ENCODE assay signal across 8 cellular contexts in the genomic region with DNA sequence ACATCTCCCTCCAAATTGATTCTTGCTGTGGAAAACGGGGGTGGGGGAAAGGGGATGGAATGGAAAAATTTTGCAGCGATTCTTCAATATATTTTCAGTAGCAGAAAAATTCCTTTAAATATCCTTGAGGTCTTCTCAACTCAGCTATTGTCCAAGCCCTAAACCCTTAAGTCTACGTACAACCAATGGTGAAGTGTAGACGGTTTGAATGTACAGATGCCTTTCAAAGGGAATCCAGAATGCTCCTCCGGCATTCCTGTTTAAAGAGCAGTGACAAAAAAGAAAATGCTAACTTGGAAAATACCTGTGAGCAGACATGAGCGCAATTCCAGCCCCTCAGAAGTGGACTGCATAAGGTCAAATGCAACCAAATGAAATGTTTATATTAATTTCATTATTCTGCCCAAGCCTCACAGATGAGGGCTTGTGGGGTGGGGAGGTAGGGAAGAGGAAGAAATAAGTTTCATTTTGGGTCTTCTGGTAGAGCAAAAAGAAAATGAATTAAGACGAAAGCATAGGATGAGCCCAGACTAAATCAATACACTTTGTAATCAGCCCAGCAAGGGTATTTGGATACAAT. TPM values are rescaled to one million over a fixed set of nuclear protein-coding genes. Genes with fewer than 3 reads are reported as not detected.
DNase-seq lines count a peak whose midpoint lies in the region; TF ChIP-seq lines count a peak whose summit lies in the region.

No MANE protein-coding gene starts in this region.

- H3K27me3 ChIP-seq in DOHH2 (ENCODE audit: control insufficient read depth, low read length) (no peaks in the 10 kb centered on the region), esophagus muscularis mucosa (no peaks in the 10 kb centered on the region), parathyroid adenoma (ENCODE audit: control insufficient read depth, insufficient read depth, low read length) (no peaks in the 10 kb centered on the region)

- no peaks in the 10 kb centered on the region for H3K9me3 ChIP-seq in DOHH2 (ENCODE audit: control insufficient read depth, insufficient read depth, low read length)
- no peaks in the 10 kb centered on the region for H3K9me3 ChIP-seq in esophagus muscularis mucosa
- H3K9me3 ChIP-seq in parathyroid adenoma (ENCODE audit: control insufficient read depth, low read length): no peaks in the 10 kb centered on the region

- no peak for TF ChIP-seq EP300 in esophagus muscularis mucosa (IDR thresholded peaks at IDR 0.05)

- WGBS in esophagus muscularis mucosa: 23% methylated on average over 7 of the region's 7 CpGs

- H3K27ac ChIP-seq in DOHH2 (ENCODE audit: low read depth, low read length) (peak overlapping the region; percentile 92), esophagus muscularis mucosa (replicated peaks in 1 of 4) (peak overlapping the region; percentile 96 to 100 (median 98)), parathyroid adenoma (no peak overlapping the region)

- H3K9me2 ChIP-seq in DOHH2 (replicated peaks; ENCODE audit: control insufficient read depth, low read length): no peaks in the 10 kb centered on the region

- intact Hi-C loops in esophagus muscularis mucosa (cut with DNase I): loop anchor here (5.0 to 10.0 kb wide), 7 partner anchors 146 to 866 kb away; no protein-coding TSS in a partner anchor

- H3K36me3 ChIP-seq in DOHH2 (ENCODE audit: control insufficient read depth, low read length): peaks cover 66% of the 10 kb centered on the region
- H3K36me3 ChIP-seq in esophagus muscularis mucosa: peaks cover 0 to 7% (median 0%) of the 10 kb centered on the region in 4 donors
- H3K36me3 ChIP-seq in parathyroid adenoma (ENCODE audit: control insufficient read depth, insufficient read depth, low read length): no peaks in the 10 kb centered on the region

- DNase-seq in OCI-M1 (lab: John Stamatoyannopoulos, UW) (peak; percentile 38), esophagus muscularis mucosa (ENCODE audit: extremely low spot score) (peak; percentile 57), HuH-7.5 (ENCODE audit: low spot score) (no peak), COLO668 (lab: John Stamatoyannopoulos, UW; ENCODE audit: unreplicated experiment) (no peak), NCI-H226 (no peak), hepatic stellate cell (ENCODE audit: low spot score) (no peak)

- no peaks in the 10 kb centered on the region for H4K20me1 ChIP-seq in DOHH2 (ENCODE audit: control insufficient read depth, insufficient read depth, low read depth, low read length)

- H3K79me2 ChIP-seq in DOHH2 (ENCODE audit: control insufficient read depth, low read length) (peaks cover 96% of the 10 kb centered on the region), parathyroid adenoma (no peaks in the 10 kb centered on the region)

- TF ChIP-seq POLR2A in esophagus muscularis mucosa (IDR thresholded peaks at IDR 0.05; ENCODE audit: low read depth): no peak

- H3K4me1 ChIP-seq in DOHH2 (ENCODE audit: control insufficient read depth, low read length) (peaks cover 43% of the 10 kb centered on the region), esophagus muscularis mucosa (peaks cover 11 to 51% (median 43%) of the 10 kb centered on the region in 4 donors), parathyroid adenoma (peaks cover 3% of the 10 kb centered on the region)

- TF ChIP-seq CTCF in DOHH2 (IDR thresholded peaks at IDR 0.05; ENCODE audit: low read depth, low read length, poor library complexity, severe bottlenecking) (no peak), esophagus muscularis mucosa (IDR thresholded peaks at IDR 0.05) (no peak), parathyroid adenoma (IDR thresholded peaks at IDR 0.05) (no peak)

- H2AFZ ChIP-seq in parathyroid adenoma: no peak overlapping the region

- H3K4me3 ChIP-seq in DOHH2 (ENCODE audit: low read length): peak overlapping the region; percentile 81
- peak overlapping the region; percentile 86 to 98 (median 90) for H3K4me3 ChIP-seq in esophagus muscularis mucosa
- H3K4me3 ChIP-seq in parathyroid adenoma (ENCODE audit: low read depth, low read length): peak overlapping the region; percentile 20

- no peak overlapping the region for H3K9ac ChIP-seq in parathyroid adenoma

- peak overlapping the region; percentile 98 for H3K4me2 ChIP-seq in DOHH2 (ENCODE audit: low read length)
- H3K4me2 ChIP-seq in parathyroid adenoma (ENCODE audit: low read length): no peak overlapping the region

- peaks cover 53% of the 10 kb centered on the region for H3F3A ChIP-seq in DOHH2 (ENCODE audit: control insufficient read depth, insufficient read depth)

RNA-seq across cellular contexts. Expression of a gene that starts 2.8 kb away (rescaled TPM):
- total RNA-seq in esophagus muscularis mucosa: 100 to 1,000 TPM; 181 to 225 (median 205) TPM

Comparison
In these comparisons a context has a peak if more than half of its experiments do, and no peak if none do; other contexts are left out.
1. H3K4me3 ChIP-seq: peak in every context shown above with its lines; median percentile 90 in esophagus muscularis mucosa; 81 in DOHH2; 20 in parathyroid adenoma.
2. DNase-seq: peak in OCI-M1 (single experiment) and esophagus muscularis mucosa (single experiment); none in HuH-7.5 (single experiment), COLO668 (single experiment), NCI-H226 (single experiment) and hepatic stellate cell (single experiment).